In the genomic region with DNA sequence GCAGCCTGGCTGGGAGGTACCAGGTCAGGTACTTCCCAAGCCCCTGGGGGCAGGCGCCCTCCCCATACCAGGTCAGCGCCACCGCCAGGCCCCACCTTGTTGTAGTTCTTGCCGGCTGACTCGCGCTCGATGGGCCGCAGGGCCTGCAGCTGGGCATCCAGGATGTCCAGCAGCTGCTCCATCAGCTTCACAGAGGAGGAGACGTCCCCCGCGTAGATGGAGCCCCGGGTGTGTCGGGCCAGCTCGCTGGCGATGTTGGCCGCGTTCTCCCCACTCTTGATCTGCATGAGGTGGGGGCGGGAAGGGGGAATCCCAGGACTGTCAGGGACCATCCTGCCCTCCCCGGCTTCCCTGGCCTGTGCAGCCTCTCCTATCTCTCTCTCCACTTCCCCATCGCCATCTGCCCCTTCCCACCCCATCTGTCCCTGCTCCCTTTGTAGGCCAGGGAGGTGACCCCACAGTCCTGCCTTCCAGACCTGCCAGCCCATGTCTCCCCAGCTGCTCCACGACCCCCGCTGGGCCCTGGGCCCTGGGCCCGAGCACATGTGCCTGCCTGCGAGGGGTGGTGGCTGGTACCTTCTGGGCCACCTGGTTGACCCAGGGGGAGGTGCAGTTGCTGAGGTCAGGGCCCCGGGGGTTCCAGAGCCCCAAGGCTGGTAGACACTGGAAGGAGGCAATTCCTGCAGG, we compare ENCODE assay signal across 1 cellular context.
TF ChIP-seq lines count a peak whose summit lies in the region.

No MANE protein-coding gene starts in this region.

TF ChIP-seq in IMR-90, 13 proteins besides CTCF, POLR2A, EP300 and RAD21 (continued from another document):
- TF ChIP-seq FOS (IDR thresholded peaks at IDR 0.05; ENCODE audit: low read depth, low read length) (no peak), MAFK (IDR thresholded peaks at IDR 0.05; ENCODE audit: low read depth, low read length) (no peak)
